In genomic region chr6:142118926-142119325, GRCh38 we compare ENCODE assay signal across 22 cellular contexts. TPM values are rescaled to one million over a fixed set of nuclear protein-coding genes. Genes with fewer than 3 reads are reported as not detected.
"Had no signal": no experiment of that assay in that cellular context is flagged by ENCODE, and none has a peak within 500 bp of the region (broad histone marks: within the 10 kb centered on the region; RNA-seq: fewer than 3 reads in every experiment).

No MANE protein-coding gene starts in this region.

- H3K27me3 ChIP-seq: esophagus squamous epithelium, gastrocnemius medialis, heart right ventricle, right lobe of liver, spleen had no signal

- H3K9me3 ChIP-seq: esophagus squamous epithelium, gastrocnemius medialis, heart right ventricle, right lobe of liver, spleen had no signal

- H3K4me1 ChIP-seq: esophagus squamous epithelium, gastrocnemius medialis, heart right ventricle, right lobe of liver, spleen had no signal

- H3K4me1 Mint-ChIP-seq: activated CD4-positive, alpha-beta memory T cell treated with anti-CD3 and anti-CD28 coated beads, Interleukin-2, amount 10 ng/mL, durations not matched to agents 7 days and 5 days; neural crest cell had no signal

- H3K4me3 Mint-ChIP-seq: activated CD4-positive, alpha-beta memory T cell treated with anti-CD3 and anti-CD28 coated beads, Interleukin-2, amount 10 ng/mL, durations not matched to agents 7 days and 5 days; activated T-cell treated with anti-CD3 and anti-CD28 coated beads, Interleukin-2, amount 50 U/mL, for 4 hours; neural crest cell; T-helper 1 cell treated with Interleukin-12 subunit alpha and Interleukin-12 subunit beta and Interleukin-4 antibody, amounts not matched to agents 30 μg/mL and 1 μg/mL, for 36 hours had no signal

- H3K4me3 ChIP-seq: esophagus squamous epithelium, gastrocnemius medialis, heart right ventricle, right lobe of liver, spleen had no signal

- H3K27ac Mint-ChIP-seq: activated CD4-positive, alpha-beta memory T cell treated with anti-CD3 and anti-CD28 coated beads, Interleukin-2, amount 10 ng/mL, durations not matched to agents 7 days and 5 days; T-helper 1 cell treated with Interleukin-12 subunit alpha and Interleukin-12 subunit beta and Interleukin-4 antibody, amounts not matched to agents 30 μg/mL and 1 μg/mL, for 36 hours had no signal

- H3K27ac ChIP-seq: esophagus squamous epithelium, gastrocnemius medialis, heart right ventricle, right lobe of liver, spleen had no signal

- H3K9me3 Mint-ChIP-seq: activated CD4-positive, alpha-beta memory T cell treated with anti-CD3 and anti-CD28 coated beads, Interleukin-2, amount 10 ng/mL, durations not matched to agents 7 days and 5 days; activated T-cell treated with anti-CD3 and anti-CD28 coated beads, Interleukin-2, amount 50 U/mL, for 4 hours; neural crest cell; T-helper 1 cell treated with Interleukin-12 subunit alpha and Interleukin-12 subunit beta and Interleukin-4 antibody, amounts not matched to agents 30 μg/mL and 1 μg/mL, for 36 hours had no signal

- DNase-seq: activated CD4-positive, alpha-beta memory T cell treated with anti-CD3 and anti-CD28 coated beads, Interleukin-2, amount 10 ng/mL, durations not matched to agents 7 days and 5 days; activated CD4-positive, alpha-beta T cell treated with anti-CD3 and anti-CD28 coated beads for 4 hours; activated effector memory CD4-positive, alpha-beta T cell treated with Interleukin-2 at 50 U/mL for 16 hours; activated naive CD4-positive, alpha-beta T cell treated with anti-CD3 and anti-CD28 coated beads, Interleukin-2, amount 50 U/mL, for 16 hours; activated T-cell treated with anti-CD3 and anti-CD28 coated beads, Interleukin-2, amount 50 U/mL, for 4 hours; esophagus squamous epithelium; gastrocnemius medialis; heart right ventricle; islet precursor cell; right lobe of liver; spleen had no signal

- ATAC-seq: activated T-cell treated with anti-CD3 and anti-CD28 coated beads, Interleukin-2, amount 50 U/mL, for 4 hours; gastrocnemius medialis; heart right ventricle; left lobe of liver; right lobe of liver had no signal

- H3K36me3 ChIP-seq: esophagus squamous epithelium, gastrocnemius medialis, heart right ventricle, right lobe of liver, spleen had no signal

RNA-seq across cellular contexts. Expression of gene GJE1, which starts 13.8 kb away (rescaled TPM):
- total RNA-seq: activated CD4-positive, alpha-beta memory T cell treated with anti-CD3 and anti-CD28 coated beads, Interleukin-2, amount 10 ng/mL, durations not matched to agents 7 days and 5 days; activated T-cell treated with anti-CD3 and anti-CD28 coated beads, Interleukin-2, amount 50 U/mL, for 4 hours; astrocyte; cardiac septum; esophagus squamous epithelium; gastrocnemius medialis; heart right ventricle; left lobe of liver; lung microvascular endothelial cell; neural crest cell; osteoblast; pulmonary artery endothelial cell; right lobe of liver; spleen; ureter had no signal
- polyA plus RNA-seq: adipose tissue, heart right ventricle, spleen, thymus had no signal

RNA-seq across cellular contexts. Expression of gene NMBR, which starts 28.0 kb away (rescaled TPM):
- total RNA-seq: activated CD4-positive, alpha-beta memory T cell treated with anti-CD3 and anti-CD28 coated beads, Interleukin-2, amount 10 ng/mL, durations not matched to agents 7 days and 5 days; activated T-cell treated with anti-CD3 and anti-CD28 coated beads, Interleukin-2, amount 50 U/mL, for 4 hours; astrocyte; cardiac septum; esophagus squamous epithelium; heart right ventricle; left lobe of liver; lung microvascular endothelial cell; osteoblast; pulmonary artery endothelial cell; right lobe of liver; ureter had no signal
- polyA plus RNA-seq: heart right ventricle, spleen had no signal
